26 cellular contexts compared by ENCODE assay signal in genomic region chr19:13225973-13226865, GRCh38.
"Had no signal": no experiment of that assay in that cellular context is flagged by ENCODE, and none has a peak within 500 bp of the region (broad histone marks: within the 10 kb centered on the region; RNA-seq: fewer than 3 reads in every experiment).

No MANE protein-coding gene starts in this region.

- H3K4me3 Mint-ChIP-seq: activated CD4-positive, alpha-beta memory T cell treated with anti-CD3 and anti-CD28 coated beads, Interleukin-2, amount 10 ng/mL, durations not matched to agents 7 days and 5 days; activated CD4-positive, alpha-beta T cell treated with anti-CD3 and anti-CD28 coated beads, Interleukin-2, amount 10 ng/mL, durations not matched to agents 7 days and 5 days; activated naive CD4-positive, alpha-beta T cell treated with anti-CD3 and anti-CD28 coated beads, Interleukin-2, amount 10 ng/mL, durations not matched to agents 7 days and 5 days; activated naive CD8-positive, alpha-beta T cell treated with anti-CD3 and anti-CD28 coated beads, Interleukin-2, amount 10 ng/mL, durations not matched to agents 7 days and 5 days; activated T-cell treated with anti-CD3 and anti-CD28 coated beads, Interleukin-2, amount 50 U/mL, for 24 hours; activated T-cell treated with anti-CD3 and anti-CD28 coated beads, Interleukin-2, amount 50 U/mL, for 72 hours; brain had no signal

- H3K4me1 ChIP-seq: ascending aorta, breast epithelium, colonic mucosa had no signal

- H3K27me3 Mint-ChIP-seq: brain had no signal

- DNase-seq: activated CD4-positive, alpha-beta memory T cell treated with anti-CD3 and anti-CD28 coated beads, Interleukin-2, amount 10 ng/mL, durations not matched to agents 7 days and 5 days; activated CD4-positive, alpha-beta T cell treated with anti-CD3 and anti-CD28 coated beads for 1 hour; activated CD4-positive, alpha-beta T cell treated with anti-CD3 and anti-CD28 coated beads for 4 hours; activated CD4-positive, alpha-beta T cell treated with anti-CD3 and anti-CD28 coated beads, Interleukin-2, amount 10 ng/mL, durations not matched to agents 7 days and 5 days; activated CD4-positive, alpha-beta T cell treated with anti-CD3 and anti-CD28 coated beads, Interleukin-2, amount 50 U/mL, for 4 hours; activated CD8-positive, alpha-beta memory T cell treated with anti-CD3 and anti-CD28 coated beads, Interleukin-2, amount 50 U/mL, for 48 hours; activated gamma-delta T cell; activated naive CD4-positive, alpha-beta T cell; activated naive CD4-positive, alpha-beta T cell treated with anti-CD3 and anti-CD28 coated beads, Interleukin-2, amount 10 ng/mL, durations not matched to agents 7 days and 5 days; activated naive CD8-positive, alpha-beta T cell treated with anti-CD3 and anti-CD28 coated beads, Interleukin-2, amount 10 ng/mL, durations not matched to agents 7 days and 5 days; activated T-cell treated with anti-CD3 and anti-CD28 coated beads for 4 hours; activated T-cell treated with anti-CD3 and anti-CD28 coated beads, Interleukin-2, amount 50 U/mL, for 24 hours; activated T-cell treated with anti-CD3 and anti-CD28 coated beads, Interleukin-2, amount 50 U/mL, for 72 hours; central memory CD4-positive, alpha-beta T cell; cerebellar nuclear complex; colonic mucosa; effector CD8-positive, alpha-beta T cell; foreskin fibroblast; T-helper 2 cell had no signal

- H3K9me3 ChIP-seq: ascending aorta, breast epithelium, colonic mucosa had no signal

- H3K9me3 Mint-ChIP-seq: activated CD4-positive, alpha-beta memory T cell treated with anti-CD3 and anti-CD28 coated beads, Interleukin-2, amount 10 ng/mL, durations not matched to agents 7 days and 5 days; activated CD4-positive, alpha-beta T cell treated with anti-CD3 and anti-CD28 coated beads, Interleukin-2, amount 10 ng/mL, durations not matched to agents 7 days and 5 days; activated naive CD4-positive, alpha-beta T cell treated with anti-CD3 and anti-CD28 coated beads, Interleukin-2, amount 10 ng/mL, durations not matched to agents 7 days and 5 days; activated naive CD4-positive, alpha-beta T cell treated with anti-CD3 and anti-CD28 coated beads, Interleukin-2, amount 50 U/mL, for 72 hours; activated naive CD8-positive, alpha-beta T cell treated with anti-CD3 and anti-CD28 coated beads, Interleukin-2, amount 10 ng/mL, durations not matched to agents 7 days and 5 days; activated T-cell treated with anti-CD3 and anti-CD28 coated beads, Interleukin-2, amount 50 U/mL, for 24 hours; activated T-cell treated with anti-CD3 and anti-CD28 coated beads, Interleukin-2, amount 50 U/mL, for 72 hours had no signal

- H3K36me3 ChIP-seq: ascending aorta, breast epithelium, cardiac muscle cell, colonic mucosa had no signal

- H3K4me3 ChIP-seq: ascending aorta, breast epithelium, cardiac muscle cell, colonic mucosa had no signal

- FAIRE-seq: frontal cortex had no signal

- H3K27ac Mint-ChIP-seq: activated CD4-positive, alpha-beta memory T cell treated with anti-CD3 and anti-CD28 coated beads, Interleukin-2, amount 10 ng/mL, durations not matched to agents 7 days and 5 days; activated CD4-positive, alpha-beta T cell treated with anti-CD3 and anti-CD28 coated beads, Interleukin-2, amount 10 ng/mL, durations not matched to agents 7 days and 5 days; activated naive CD4-positive, alpha-beta T cell treated with anti-CD3 and anti-CD28 coated beads, Interleukin-2, amount 10 ng/mL, durations not matched to agents 7 days and 5 days; activated naive CD4-positive, alpha-beta T cell treated with anti-CD3 and anti-CD28 coated beads, Interleukin-2, amount 50 U/mL, for 72 hours; activated naive CD8-positive, alpha-beta T cell treated with anti-CD3 and anti-CD28 coated beads, Interleukin-2, amount 10 ng/mL, durations not matched to agents 7 days and 5 days; activated T-cell treated with anti-CD3 and anti-CD28 coated beads, Interleukin-2, amount 50 U/mL, for 24 hours; activated T-cell treated with anti-CD3 and anti-CD28 coated beads, Interleukin-2, amount 50 U/mL, for 72 hours; brain had no signal

- H3K36me3 Mint-ChIP-seq: activated naive CD4-positive, alpha-beta T cell treated with anti-CD3 and anti-CD28 coated beads, Interleukin-2, amount 10 ng/mL, durations not matched to agents 7 days and 5 days; activated naive CD4-positive, alpha-beta T cell treated with anti-CD3 and anti-CD28 coated beads, Interleukin-2, amount 50 U/mL, for 72 hours; activated naive CD8-positive, alpha-beta T cell treated with anti-CD3 and anti-CD28 coated beads, Interleukin-2, amount 10 ng/mL, durations not matched to agents 7 days and 5 days had no signal

- ATAC-seq: activated naive CD4-positive, alpha-beta T cell treated with anti-CD3 and anti-CD28 coated beads, Interleukin-2, amount 50 U/mL, for 72 hours; activated T-cell treated with anti-CD3 and anti-CD28 coated beads, Interleukin-2, amount 50 U/mL, for 72 hours; esophagus mucosa had no signal

- H3K27ac ChIP-seq: ascending aorta, breast epithelium, cardiac muscle cell, colonic mucosa had no signal

- H3K27me3 ChIP-seq: ascending aorta, cardiac muscle cell, colonic mucosa had no signal
